8 cellular contexts compared by ENCODE assay signal in genomic region chr22:31291403-31291715, GRCh38. TPM values are rescaled to one million over a fixed set of nuclear protein-coding genes. Genes with fewer than 3 reads are reported as not detected.
DNase-seq lines count a peak whose midpoint lies in the region; ATAC-seq, FAIRE-seq and TF ChIP-seq lines count a peak whose summit lies in the region.

No MANE protein-coding gene starts in this region.

- ATAC-seq in activated CD8-positive, alpha-beta memory T cell treated with anti-CD3 and anti-CD28 coated beads, Interleukin-2, amount 10 ng/mL, durations not matched to agents 7 days and 5 days = no peak
- ATAC-seq in HG03442 (IDR thresholded peaks at IDR 0.05; ENCODE audit: unreplicated experiment) = no peak

- H3K36me3 ChIP-seq in liver (ENCODE audit: control insufficient read depth in 4 of 4, insufficient read depth in 3 of 4, low read depth in 1 of 4, low read length in 3 of 4) = peaks cover 0 to 2% (median 0%) of the 10 kb centered on the region in 4 donors
- H3K36me3 ChIP-seq in tibial artery = peaks cover 26 to 34% (median 26%) of the 10 kb centered on the region in 3 donors

- DNase-seq in activated CD8-positive, alpha-beta memory T cell treated with anti-CD3 and anti-CD28 coated beads, Interleukin-2, amount 10 ng/mL, durations not matched to agents 7 days and 5 days = no peak
- DNase-seq in activated CD8-positive, alpha-beta memory T cell treated with anti-CD3 and anti-CD28 coated beads, Interleukin-2, amount 50 U/mL, for 48 hours = no peak
- DNase-seq in tibial artery (no peak), RCC 7860 (ENCODE audit: low spot score) (no peak)
- no peak for DNase-seq in stimulated activated CD4-positive, alpha-beta T cell treated with anti-CD3 and anti-CD28 coated beads, Interleukin-1b, Interleukin-23, amount 100 ng/mL, for 48 hours

- FAIRE-seq in RCC 7860 (lab: Jason Lieb, UNC) = no peak

- no peaks in the 10 kb centered on the region for H3K9me3 Mint-ChIP-seq in activated CD8-positive, alpha-beta memory T cell treated with anti-CD3 and anti-CD28 coated beads, Interleukin-2, amount 10 ng/mL, durations not matched to agents 7 days and 5 days (ENCODE audit: low read depth)
- peaks cover 0 to 3% (median 0%) of the 10 kb centered on the region in 5 experiments for H3K9me3 Mint-ChIP-seq in brain

- H3K4me3 ChIP-seq in liver (ENCODE audit: low read depth in 1 of 3, low read length in 3 of 3) (peak overlapping the region; percentile 57 to 72 (median 62)), tibial artery (peak overlapping the region; percentile 66 to 85)

- no peaks in the 10 kb centered on the region for H3K27me3 Mint-ChIP-seq in activated CD8-positive, alpha-beta memory T cell treated with anti-CD3 and anti-CD28 coated beads, Interleukin-2, amount 10 ng/mL, durations not matched to agents 7 days and 5 days
- H3K27me3 Mint-ChIP-seq in brain = peaks cover 15% of the 10 kb centered on the region

- H3K27ac ChIP-seq in liver (ENCODE audit: low read depth in 1 of 2, low read length in 2 of 2) (peak overlapping the region; percentile 75 to 81), tibial artery (peak overlapping the region; percentile 85 to 95)

- H3K4me1 ChIP-seq in liver (ENCODE audit: control insufficient read depth in 4 of 4, insufficient read depth in 4 of 4, low read length in 3 of 4) (peaks cover 3 to 22% (median 12%) of the 10 kb centered on the region in 4 donors), tibial artery (peaks cover 0 to 59% (median 32%) of the 10 kb centered on the region in 4 donors)

- H3K4me3 Mint-ChIP-seq in activated CD8-positive, alpha-beta memory T cell treated with anti-CD3 and anti-CD28 coated beads, Interleukin-2, amount 10 ng/mL, durations not matched to agents 7 days and 5 days = peak overlapping the region; percentile 97
- peak overlapping the region; percentile 90 to 100 (median 97) for H3K4me3 Mint-ChIP-seq in brain

- H3K4me1 Mint-ChIP-seq in activated CD8-positive, alpha-beta memory T cell treated with anti-CD3 and anti-CD28 coated beads, Interleukin-2, amount 10 ng/mL, durations not matched to agents 7 days and 5 days = peaks cover 76% of the 10 kb centered on the region
- H3K4me1 Mint-ChIP-seq in brain = peaks cover 39% of the 10 kb centered on the region

- peak overlapping the region; percentile 72 to 98 for H3K9ac ChIP-seq in liver (ENCODE audit: low read depth in 1 of 2, low read length in 2 of 2)

- WGBS in liver = 2% methylated on average over 10 of the region's 11 CpGs

- H3K36me3 Mint-ChIP-seq in activated CD8-positive, alpha-beta memory T cell treated with anti-CD3 and anti-CD28 coated beads, Interleukin-2, amount 10 ng/mL, durations not matched to agents 7 days and 5 days = peaks cover 1% of the 10 kb centered on the region
- peaks cover 14% of the 10 kb centered on the region for H3K36me3 Mint-ChIP-seq in brain

- no peak for TF ChIP-seq CTCF in brain (conservative IDR thresholded peaks at IDR 0.05)
- TF ChIP-seq CTCF in liver (IDR thresholded peaks at IDR 0.05; ENCODE audit: low read depth, low read length, missing input control) = no peak
- no peak for TF ChIP-seq CTCF in tibial artery (IDR thresholded peaks at IDR 0.05)

- no peak for TF ChIP-seq RAD21 in liver (IDR thresholded peaks at IDR 0.05)

- CTCF ChIA-PET in activated CD8-positive, alpha-beta memory T cell treated with anti-CD3 and anti-CD28 coated beads, Interleukin-2, amount 10 ng/mL, durations not matched to agents 7 days and 5 days (lab: Charles Lee) = interaction anchor here (0.8 to 7.2 kb wide), 9 partner anchors 10 to 211 kb away, joined by 3 to 51 read pairs (median 6); partner anchors contain the start of gene LIMK2

- no peaks in the 10 kb centered on the region for H3K9me3 ChIP-seq in liver (ENCODE audit: control insufficient read depth in 4 of 4, low read length in 3 of 4)
- H3K9me3 ChIP-seq in tibial artery = no peaks in the 10 kb centered on the region

- H3K27me3 ChIP-seq in liver (ENCODE audit: control insufficient read depth in 4 of 4, insufficient read depth in 4 of 4, low read length in 3 of 4) (no peaks in the 10 kb centered on the region), tibial artery (no peaks in the 10 kb centered on the region)

- H3K27ac Mint-ChIP-seq in activated CD8-positive, alpha-beta memory T cell treated with anti-CD3 and anti-CD28 coated beads, Interleukin-2, amount 10 ng/mL, durations not matched to agents 7 days and 5 days = peak overlapping the region; percentile 86
- H3K27ac Mint-ChIP-seq in brain = peak overlapping the region; percentile 74 to 99 (median 97)

- intact Hi-C loops in tibial artery (cut with DNase I; ENCODE audit: low total_unique reads) = loop anchor here (5.0 to 10.0 kb wide), 2 partner anchors 53 to 1304 kb away; partner anchors contain the start of gene PATZ1

TF ChIP-seq in liver, 16 proteins besides CTCF, POLR2A, EP300 and RAD21:
- no peak for TF ChIP-seq REST (IDR thresholded peaks at IDR 0.05)
- TF ChIP-seq, protein P1, sequence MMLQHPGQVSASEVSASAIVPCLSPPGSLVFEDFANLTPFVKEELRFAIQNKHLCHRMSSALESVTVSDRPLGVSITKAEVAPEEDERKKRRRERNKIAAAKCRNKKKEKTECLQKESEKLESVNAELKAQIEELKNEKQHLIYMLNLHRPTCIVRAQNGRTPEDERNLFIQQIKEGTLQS (IDR thresholded peaks at IDR 0.05) = no peak
- TF ChIP-seq MAX (IDR thresholded peaks at IDR 0.05) = no peak
- no peak for TF ChIP-seq ZBTB33 (IDR thresholded peaks at IDR 0.05)

RNA-seq across cellular contexts. Expression of gene PIK3IP1, which starts 0.9 kb away (rescaled TPM):
- 10 to 100 TPM; 11.0 to 15.7 TPM for total RNA-seq in activated CD8-positive, alpha-beta memory T cell treated with anti-CD3 and anti-CD28 coated beads, Interleukin-2, amount 10 ng/mL, durations not matched to agents 7 days and 5 days
- polyA plus RNA-seq in brain (ENCODE audit: insufficient read depth, low read depth, low replicate concordance) = 33.3 TPM
- 1 to 10 TPM; 7.3 to 7.8 TPM for total RNA-seq in liver
- polyA plus RNA-seq in liver = 1 to 10 TPM; 3.1 to 4.7 TPM

RNA-seq across cellular contexts. Expression of gene PATZ1, which starts 54.8 kb away (rescaled TPM):
- 10 to 100 TPM; 27.4 to 28.2 TPM for total RNA-seq in activated CD8-positive, alpha-beta memory T cell treated with anti-CD3 and anti-CD28 coated beads, Interleukin-2, amount 10 ng/mL, durations not matched to agents 7 days and 5 days
- polyA plus RNA-seq in brain (ENCODE audit: insufficient read depth, low read depth, low replicate concordance) = 84.9 TPM
- 10 to 100 TPM; 11.0 to 13.5 TPM for total RNA-seq in liver
- 1 to 10 TPM; 3.8 to 9.3 TPM for polyA plus RNA-seq in liver
